ENCODE assay signal across 8 cellular contexts in the genomic region with DNA sequence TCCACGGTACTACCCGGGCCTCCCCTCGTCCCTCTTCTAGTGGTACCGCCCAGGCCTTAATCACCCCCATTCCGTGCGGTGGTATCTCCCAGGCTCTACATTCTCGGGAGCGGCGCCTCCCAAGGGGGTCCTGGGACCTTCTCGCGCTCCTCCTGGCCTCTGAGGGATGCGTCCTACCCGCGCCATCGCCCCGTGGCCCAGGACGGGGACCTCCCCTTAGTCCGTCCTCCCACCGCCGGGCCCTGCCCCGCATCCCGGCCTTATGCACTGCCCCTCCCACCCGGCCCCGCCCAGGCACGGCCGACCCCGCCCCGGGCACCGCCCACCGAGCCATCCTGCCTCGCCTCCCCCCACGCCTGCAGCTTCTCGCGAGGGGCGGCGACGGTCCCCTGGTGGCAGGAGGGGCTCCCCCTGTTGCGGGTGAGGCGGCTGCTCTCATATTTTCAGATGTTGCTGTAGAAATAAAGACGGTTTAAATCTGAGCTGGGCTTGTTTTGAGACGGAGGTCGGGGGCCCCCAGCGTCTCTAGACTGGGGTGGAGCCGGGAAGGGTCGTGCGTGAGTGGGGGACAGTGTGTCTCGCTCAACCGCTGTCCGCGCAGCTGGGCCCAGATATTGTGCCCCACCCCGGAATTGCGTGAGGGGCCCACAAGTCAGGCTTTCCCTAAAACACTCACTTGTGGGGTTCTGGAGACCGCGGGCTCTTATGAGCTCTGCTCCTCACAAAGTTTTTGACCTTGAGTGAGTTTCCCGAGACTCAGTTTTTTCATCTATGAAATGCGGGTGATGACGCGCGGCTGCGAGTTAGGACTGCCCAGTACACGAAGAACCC.
A peak's percentile ranks its signal among the peaks of the same experiment; 100 is the strongest.
DNase-seq lines count a peak whose midpoint lies in the region; ATAC-seq and TF ChIP-seq lines count a peak whose summit lies in the region.

No MANE protein-coding gene starts in this region.

- peaks cover 11% of the 10 kb centered on the region for H3K4me1 Mint-ChIP-seq in nephron

- H3K27ac Mint-ChIP-seq in nephron: peak overlapping the region; percentile 87 to 99 (median 97)

- H3K36me3 Mint-ChIP-seq in nephron (ENCODE audit: low read depth): peaks cover 29% of the 10 kb centered on the region

- no peaks in the 10 kb centered on the region for H3K9me3 Mint-ChIP-seq in nephron

- H3K27me3 Mint-ChIP-seq in nephron (ENCODE audit: low read depth): no peaks in the 10 kb centered on the region

- TF ChIP-seq CTCF in fibroblast of pulmonary artery (IDR thresholded peaks at IDR 0.05; ENCODE audit: low read length, missing control alignments) (no peak), nephron (IDR thresholded peaks at IDR 0.05; ENCODE audit: unreplicated experiment in 3 of 3) (peak in 1 of 3 experiments; percentile 10)

- H3K4me3 ChIP-seq in fibroblast of pulmonary artery (replicated peaks; ENCODE audit: low read depth, low read length): peak overlapping the region; percentile 99

- ATAC-seq in GM19452 (IDR thresholded peaks at IDR 0.05; ENCODE audit: unreplicated experiment): peak; percentile 30

- DNase-seq in COLO668 (lab: John Stamatoyannopoulos, UW; ENCODE audit: unreplicated experiment): peak; percentile 79
- peak; percentile 47 for DNase-seq in HS-27A (ENCODE audit: low read depth)
- peak; percentile 82 for DNase-seq in RKO (ENCODE audit: low spot score)
- DNase-seq in activated T-helper 9 cell treated with anti-CD3 and anti-CD28 coated beads, Interleukin-2, amount 50 U/mL, for 16 hours (ENCODE audit: low read depth): peak; percentile 80
- peak; percentile 88 for DNase-seq in fibroblast of pulmonary artery (ENCODE audit: low read depth)
- DNase-seq in stimulated activated naive CD4-positive, alpha-beta T cell treated with Interleukin-2 at 50 U/mL for 16 hours (lab: John Stamatoyannopoulos, UW): peak; percentile 83

- H3K4me3 Mint-ChIP-seq in nephron: peak overlapping the region; percentile 94 to 96 (median 96)

Comparison
In these comparisons a context has a peak if more than half of its experiments do, and no peak if none do; other contexts are left out.
1. Peak in every context shown above with its lines: DNase-seq, ATAC-seq and H3K4me3 ChIP-seq.